1 cellular context compared by ENCODE assay signal in genomic region chr7:57487957-57488356, GRCh38.
TF ChIP-seq lines count a peak whose summit lies in the region.

No MANE protein-coding gene starts in this region.

TF ChIP-seq in IMR-90, 13 proteins besides CTCF, POLR2A, EP300 and RAD21:
- TF ChIP-seq MAZ (IDR thresholded peaks at IDR 0.05; ENCODE audit: borderline replicate concordance, low read depth, low read length) (no peak), MAFK (IDR thresholded peaks at IDR 0.05; ENCODE audit: low read depth, low read length) (no peak), MXI1 (IDR thresholded peaks at IDR 0.05; ENCODE audit: borderline replicate concordance, low read depth, low read length) (no peak), SMC3 (IDR thresholded peaks at IDR 0.05; ENCODE audit: low read depth, low read length) (no peak), RFX5 (IDR thresholded peaks at IDR 0.05; ENCODE audit: low read depth, low read length) (no peak), ELK1 (IDR thresholded peaks at IDR 0.05; ENCODE audit: borderline replicate concordance, low read depth, low read length) (no peak), NFE2L2 (IDR thresholded peaks at IDR 0.05; ENCODE audit: low read depth, low read length) (no peak), RCOR1 (IDR thresholded peaks at IDR 0.05; ENCODE audit: insufficient replicate concordance, low read length) (no peak), FOS (IDR thresholded peaks at IDR 0.05; ENCODE audit: low read depth, low read length) (no peak), CHD1 (IDR thresholded peaks at IDR 0.05; ENCODE audit: low read depth, low read length) (no peak), USF2 (IDR thresholded peaks at IDR 0.05; ENCODE audit: low read depth, low read length) (no peak), BHLHE40 (IDR thresholded peaks at IDR 0.05; ENCODE audit: low read depth, low read length) (no peak), CEBPB (IDR thresholded peaks at IDR 0.05; ENCODE audit: low read depth, low read length) (no peak)
